10 cellular contexts compared by ENCODE assay signal in genomic region chr6:139334791-139335446, GRCh38. TPM values are rescaled to one million over a fixed set of nuclear protein-coding genes. Genes with fewer than 3 reads are reported as not detected.
DNase-seq lines count a peak whose midpoint lies in the region; TF ChIP-seq lines count a peak whose summit lies in the region.
"Had no signal": no experiment of that assay in that cellular context is flagged by ENCODE, and none has a peak within 500 bp of the region (broad histone marks: within the 10 kb centered on the region; RNA-seq: fewer than 3 reads in every experiment).

No MANE protein-coding gene starts in this region.

- H3K27ac ChIP-seq in A673 (ENCODE audit: low read depth, low read length, poor library complexity, severe bottlenecking), result no peak overlapping the region
- H3K27ac ChIP-seq in muscle layer of colon (ENCODE audit: low read depth, low read length), result peak overlapping the region; percentile 21

- H3K27me3 ChIP-seq in A673 (replicated peaks; ENCODE audit: insufficient read depth, low read depth, low read length, poor library complexity) (no peaks in the 10 kb centered on the region), muscle layer of colon (ENCODE audit: control insufficient read depth in 1 of 2, insufficient read depth in 2 of 2, low read length in 2 of 2) (no peaks in the 10 kb centered on the region)
- H3K27me3 ChIP-seq: BE2C had no signal

- TF ChIP-seq CTCF in A673 (conservative IDR thresholded peaks at IDR 0.05; ENCODE audit: low read depth, low read length) (no peak), NB4 (IDR thresholded peaks at IDR 0.05; ENCODE audit: low read depth, low read length) (no peak)

- H3K4me3 ChIP-seq in A673 (ENCODE audit: low read depth, low read length, poor library complexity, severe bottlenecking) (no peak overlapping the region), NB4 (ENCODE audit: low read depth, low read length) (no peak overlapping the region), muscle layer of colon (ENCODE audit: low read depth in 1 of 2, low read length in 2 of 2) (no peak overlapping the region)

- no peaks in the 10 kb centered on the region for H3K4me1 ChIP-seq in A673 (ENCODE audit: insufficient read depth, low read length, poor library complexity, severe bottlenecking)
- peaks cover 6% of the 10 kb centered on the region for H3K4me1 ChIP-seq in muscle layer of colon (ENCODE audit: insufficient read depth, low read length)
- H3K4me1 ChIP-seq: BE2C had no signal

- DNase-seq in A673 (ENCODE audit: low spot score) (peak; percentile 22), NB4 (ENCODE audit: low read depth) (peak; percentile 73), dermis microvascular lymphatic vessel endothelial cell (ENCODE audit: low read depth in 2 of 2) (peak; percentile 30 to 83), NCI-H2227 (lab: John Stamatoyannopoulos, UW; ENCODE audit: unreplicated experiment) (no peak), activated T-cell treated with anti-CD3 and anti-CD28 coated beads for 4 hours (no peak), H4 (ENCODE audit: low spot score) (no peak)
- DNase-seq in stimulated activated CD4-positive, alpha-beta T cell treated with anti-CD3 and anti-CD28 coated beads, Interleukin-15, amount 100 ng/mL, for 24 hours, result no peak
- DNase-seq: activated CD4-positive, alpha-beta T cell treated with anti-CD3 and anti-CD28 coated beads for 36 hours; BE2C had no signal

- H3K9me3 ChIP-seq in A673 (ENCODE audit: low read depth, low read length, poor library complexity, severe bottlenecking) (no peaks in the 10 kb centered on the region), muscle layer of colon (ENCODE audit: low read length) (no peaks in the 10 kb centered on the region)
- H3K9me3 ChIP-seq: BE2C had no signal

- H3K9ac ChIP-seq in muscle layer of colon (ENCODE audit: low read length), result no peak overlapping the region

- intact Hi-C loops in A673 (cut with micrococcal nuclease; ENCODE audit: unreplicated experiment), result no loop called here

- TF ChIP-seq POLR2A in NB4 (IDR thresholded peaks at IDR 0.05; ENCODE audit: extremely low read depth, insufficient read length), result no peak

- POLR2A ChIA-PET in A673 (lab: Charles Lee; ENCODE audit: low non-redundant PET), result no interaction called here

- CTCF ChIA-PET in A673 (lab: Charles Lee), result no interaction called here

- no TSS peak for BruUV-seq in A673 (replicated peaks; lab: Mats Ljungman, UMichigan)

- H3K36me3 ChIP-seq in A673 (ENCODE audit: insufficient read depth, low read length, poor library complexity, severe bottlenecking) (no peaks in the 10 kb centered on the region), muscle layer of colon (ENCODE audit: insufficient read depth, low read length) (no peaks in the 10 kb centered on the region)
- H3K36me3 ChIP-seq: BE2C had no signal

RNA-seq across cellular contexts. Expression of gene CITED2, which starts 39.5 kb away (rescaled TPM):
- 365 and 437 TPM in 2 replicates for total RNA-seq in A673 (2021)
- 12.6 and 16.3 TPM in 2 replicates for total RNA-seq in dermis microvascular lymphatic vessel endothelial cell
- total RNA-seq in H4 (2014; rRNA removed; shearing (Covaris generic)), result 28.1 and 31.2 TPM in 2 replicates

RNA-seq across cellular contexts. Expression of gene TXLNB, which starts 43.1 kb away (rescaled TPM):
- not detected in 2 replicates for total RNA-seq in A673 (2021)
- total RNA-seq in dermis microvascular lymphatic vessel endothelial cell, result 0.51 TPM in 2 replicates
- 0.04 and 0.18 TPM in 2 replicates for total RNA-seq in H4 (2014; rRNA removed; shearing (Covaris generic))

Comparison
In these comparisons a context has a peak if more than half of its experiments do, and no peak if none do; other contexts are left out.
1. DNase-seq: peak in A673 (single experiment), NB4 (single experiment) and dermis microvascular lymphatic vessel endothelial cell (2 of 2); none in NCI-H2227 (single experiment), activated T-cell treated with anti-CD3 and anti-CD28 coated beads for 4 hours (single experiment), stimulated activated CD4-positive, alpha-beta T cell treated with anti-CD3 and anti-CD28 coated beads, Interleukin-15, amount 100 ng/mL, for 24 hours (single experiment) and H4 (single experiment).
2. RNA of gene CITED2, which starts 39.5 kb away (total RNA-seq): 365 to 437 TPM in A673; 28.1 to 31.2 TPM in H4 and 12.6 to 16.3 TPM in dermis microvascular lymphatic vessel endothelial cell; every median in the first group is over 10 times any median in the second.